In genomic region chr1:92822907-92823306, GRCh38 we compare ENCODE assay signal across 16 cellular contexts. TPM values are rescaled to one million over a fixed set of nuclear protein-coding genes. Genes with fewer than 3 reads are reported as not detected.
DNase-seq lines count a peak whose midpoint lies in the region; ATAC-seq and TF ChIP-seq lines count a peak whose summit lies in the region.
"Had no signal": no experiment of that assay in that cellular context is flagged by ENCODE, and none has a peak within 500 bp of the region (broad histone marks: within the 10 kb centered on the region; RNA-seq: fewer than 3 reads in every experiment).

No MANE protein-coding gene starts in this region.

- no peak for TF ChIP-seq POLR2A in right lobe of liver (IDR thresholded peaks at IDR 0.05)

- DNase-seq in AG20443 (ENCODE audit: low spot score) (peak; percentile 16), LHCN-M2 (ENCODE audit: low read depth) (peak; percentile 27), choroid plexus epithelial cell (ENCODE audit: low read depth) (peak; percentile 94), right lobe of liver (no peak), AG08395 (ENCODE audit: low spot score) (no peak), sciatic nerve (ENCODE audit: low spot score) (no peak), amygdala (lab: John Stamatoyannopoulos, UW) (no peak), NCI-H748 treated with DMSO at 0.1 percent for 48 hours (lab: John Stamatoyannopoulos, UW) (no peak)
- DNase-seq: dermis blood vessel endothelial cell; esophagus squamous epithelium; NCI-H1436; NCI-H446; stimulated activated CD4-positive, alpha-beta T cell treated with anti-CD3 and anti-CD28 coated beads, Interleukin-4, amount 100 ng/mL, for 4 hours; transverse colon had no signal

- 55% methylated on average over 1 of the region's 1 CpG for WGBS in right lobe of liver (ENCODE audit: insufficient coverage, low coverage, low lambda C conversion rate, missing lambda C conversion rate)

- no peak overlapping the region for H3K27ac ChIP-seq in right lobe of liver
- H3K27ac ChIP-seq: esophagus squamous epithelium, transverse colon, VCaP had no signal

- no peaks in the 10 kb centered on the region for H3K27me3 ChIP-seq in right lobe of liver
- H3K27me3 ChIP-seq: esophagus squamous epithelium, transverse colon had no signal

- no peaks in the 10 kb centered on the region for H3K9me3 ChIP-seq in right lobe of liver
- H3K9me3 ChIP-seq: esophagus squamous epithelium, transverse colon had no signal

- no peaks in the 10 kb centered on the region for H3K4me1 ChIP-seq in right lobe of liver
- H3K4me1 ChIP-seq: esophagus squamous epithelium had no signal

- intact Hi-C loops in right lobe of liver (cut with DNase I) (no loop called here), sciatic nerve (cut with DNase I) (no loop called here)

- TF ChIP-seq CTCF in choroid plexus epithelial cell (conservative IDR thresholded peaks at IDR 0.05; ENCODE audit: low read depth, low read length) (no peak), right lobe of liver (IDR thresholded peaks at IDR 0.05) (no peak)

- H3K4me3 ChIP-seq in choroid plexus epithelial cell (ENCODE audit: low read depth, low read length) (no peak overlapping the region), right lobe of liver (no peak overlapping the region)
- H3K4me3 ChIP-seq: esophagus squamous epithelium, GM23338, transverse colon had no signal

- no peaks in the 10 kb centered on the region for H3K36me3 ChIP-seq in right lobe of liver
- H3K36me3 ChIP-seq: esophagus squamous epithelium, transverse colon had no signal

- peak; percentile 29 to 70 (median 46) for ATAC-seq in right lobe of liver
- no peak for ATAC-seq in sciatic nerve
- ATAC-seq: GM23338 had no signal

RNA-seq across cellular contexts. Expression of gene RPL5, which starts 8.9 kb away (rescaled TPM):
- total RNA-seq in LHCN-M2 (2014; rRNA removed) (1,275 and 1,299 TPM in 2 replicates), right lobe of liver (100 to 1,000 TPM; 225 to 532 (median 294) TPM), sciatic nerve (780 TPM)
- polyA plus RNA-seq in LHCN-M2 (2012) = 1,733 TPM

RNA-seq across cellular contexts. Expression of gene EVI5, which starts 38.0 kb away (rescaled TPM):
- total RNA-seq in LHCN-M2 (2014; rRNA removed) = 11.4 and 15.6 TPM in 2 replicates
- 5.8 TPM for polyA plus RNA-seq in LHCN-M2 (2012)
- total RNA-seq in right lobe of liver = 10 to 100 TPM; 12.8 to 27.7 (median 19.0) TPM
- total RNA-seq in sciatic nerve = 77.7 TPM

Comparison
In these comparisons a context has a peak if more than half of its experiments do, and no peak if none do; other contexts are left out.
1. DNase-seq: peak in AG20443 (single experiment), LHCN-M2 (single experiment) and choroid plexus epithelial cell (single experiment); none in right lobe of liver (0 of 3), AG08395 (single experiment), sciatic nerve (single experiment), amygdala (0 of 56) and NCI-H748 treated with DMSO at 0.1 percent for 48 hours (single experiment).